ENCODE assay signal across 19 cellular contexts in genomic region chr19:31531326-31531725, GRCh38.
A peak's percentile ranks its signal among the peaks of the same experiment; 100 is the strongest.
DNase-seq lines count a peak whose midpoint lies in the region; ATAC-seq, FAIRE-seq and TF ChIP-seq lines count a peak whose summit lies in the region.
"Had no signal": no experiment of that assay in that cellular context is flagged by ENCODE, and none has a peak within 500 bp of the region (broad histone marks: within the 10 kb centered on the region; RNA-seq: fewer than 3 reads in every experiment).

No MANE protein-coding gene starts in this region.

- no peak overlapping the region for H3K4me3 ChIP-seq in right atrium auricular region
- H3K4me3 ChIP-seq in H1 (ENCODE audit: extremely low read depth in 1 of 4, insufficient read depth in 2 of 4, low read depth in 3 of 4, low read length in 4 of 4), result no peak overlapping the region
- H3K4me3 ChIP-seq in vagina, result no peak overlapping the region
- H3K4me3 ChIP-seq in Peyer's patch, result no peak overlapping the region
- no peak overlapping the region for H3K4me3 ChIP-seq in trophoblast cell (ENCODE audit: low read depth, low read length)
- H3K4me3 ChIP-seq: GM23248, HAP-1 had no signal

- ATAC-seq in Right ventricle myocardium superior (ENCODE audit: poor library complexity), result no peak

- peak overlapping the region; percentile 42; the same call in 1 of the 2 replicates for H2BK12ac ChIP-seq in H1 (ENCODE audit: low read depth, low read length)
- H2BK12ac ChIP-seq in trophoblast cell (ENCODE audit: low read length), result no peak overlapping the region

- DNase-seq in right atrium auricular region (ENCODE audit: low spot score), result peak; percentile 11
- DNase-seq in Right ventricle myocardium superior, result no peak
- no peak for DNase-seq in H1 (ENCODE audit: low read depth in 1 of 2, low spot score in 2 of 2)
- peak; percentile 49 for DNase-seq in islet precursor cell
- peak; percentile 77 to 78 for DNase-seq in vagina (ENCODE audit: extremely low spot score in 2 of 2)
- DNase-seq in Peyer's patch, result no peak
- DNase-seq in trophoblast cell, result no peak
- no peak for DNase-seq in occipital lobe (lab: John Stamatoyannopoulos, UW)
- DNase-seq: C1 segment of cervical spinal cord; Calu3; CD4-positive, alpha-beta memory T cell; COR-L47; DMS53; DMS79 treated with DMSO at 0.1 percent for 48 hours; GM23248; HFFc6 had no signal

- H4K91ac ChIP-seq in H1 (replicated peaks; ENCODE audit: insufficient read length, low read length) (no peak overlapping the region), trophoblast cell (ENCODE audit: low read depth, low read length) (no peak overlapping the region)

- H3K14ac ChIP-seq in H1 (ENCODE audit: insufficient read length) (no peak overlapping the region), trophoblast cell (ENCODE audit: low read length) (no peak overlapping the region)

- H3K23ac ChIP-seq in H1 (ENCODE audit: insufficient read length) (no peak overlapping the region), trophoblast cell (ENCODE audit: low read length) (no peak overlapping the region)

- H3K56ac ChIP-seq in H1 (replicated peaks; ENCODE audit: insufficient read length, low read depth, low read length), result no peak overlapping the region

- no peak for TF ChIP-seq CTCF in right atrium auricular region (IDR thresholded peaks at IDR 0.05)
- no peak for TF ChIP-seq CTCF in H1 (IDR thresholded peaks at IDR 0.05; ENCODE audit: control extremely low read depth in 1 of 3, insufficient read depth in 1 of 3, low read depth in 1 of 3, low read length in 3 of 3)
- TF ChIP-seq CTCF in vagina (IDR thresholded peaks at IDR 0.05), result no peak
- TF ChIP-seq CTCF in Peyer's patch (IDR thresholded peaks at IDR 0.05), result no peak

- H3K79me1 ChIP-seq in H1 (ENCODE audit: low read depth, low read length), result no peaks in the 10 kb centered on the region
- H3K79me1 ChIP-seq in trophoblast cell (ENCODE audit: low read length), result no peaks in the 10 kb centered on the region

- intact Hi-C loops in Right ventricle myocardium superior (cut with DNase I) (no loop called here), vagina (cut with DNase I) (no loop called here)

- no peak for TF ChIP-seq EP300 in H1 (IDR thresholded peaks at IDR 0.05; ENCODE audit: borderline replicate concordance in 1 of 2, low read depth in 2 of 2, low read length in 2 of 2)

- peak overlapping the region; percentile 84; the same call in 1 of the 2 replicates for H2BK15ac ChIP-seq in H1 (ENCODE audit: low read length)

- no peak for TF ChIP-seq RAD21 in H1 (IDR thresholded peaks at IDR 0.05 in 1 of 2, conservative IDR thresholded peaks at IDR 0.05 in 1 of 2; ENCODE audit: low read depth in 2 of 2, low read length in 2 of 2)

- H3K9ac ChIP-seq in H1 (replicated peaks in 1 of 4; ENCODE audit: extremely low read depth in 1 of 4, low read depth in 3 of 4, low read length in 3 of 4) (no peak overlapping the region), trophoblast cell (ENCODE audit: low read length) (no peak overlapping the region)
- H3K9ac ChIP-seq: GM23248 had no signal

- H3K9me3 ChIP-seq in right atrium auricular region (peaks cover 0 to 13% of the 10 kb centered on the region in 2 donors), H1 (ENCODE audit: insufficient read depth in 2 of 2, low read depth in 1 of 2, low read length in 1 of 2) (peaks cover under 1 to 4% of the 10 kb centered on the region in 2 experiments; a peak in 2 of 4 replicates), vagina (no peaks in the 10 kb centered on the region), Peyer's patch (no peaks in the 10 kb centered on the region), trophoblast cell (ENCODE audit: insufficient read depth, low read depth, low read length) (no peaks in the 10 kb centered on the region)
- H3K9me3 ChIP-seq: HAP-1 had no signal

- H4K12ac ChIP-seq in trophoblast cell (ENCODE audit: low read depth, low read length), result no peak overlapping the region

- H3K36me3 ChIP-seq in right atrium auricular region (no peaks in the 10 kb centered on the region), H1 (ENCODE audit: control insufficient read depth in 2 of 4, insufficient read depth in 4 of 4, low read length in 3 of 4) (peaks cover 0 to 2% (median 0%) of the 10 kb centered on the region in 4 experiments; a peak in 1 of 8 replicates), vagina (no peaks in the 10 kb centered on the region), Peyer's patch (no peaks in the 10 kb centered on the region), trophoblast cell (ENCODE audit: control insufficient read depth in 1 of 2, insufficient read depth in 2 of 2, low read length in 2 of 2) (no peaks in the 10 kb centered on the region)
- H3K36me3 ChIP-seq: HAP-1 had no signal

- no peak overlapping the region for H4K5ac ChIP-seq in H1 (ENCODE audit: insufficient read length, low read depth, low read length)

- H2BK5ac ChIP-seq in H1 (ENCODE audit: low read depth, low read length) (no peak overlapping the region), trophoblast cell (ENCODE audit: low read depth, low read length, poor library complexity) (no peak overlapping the region)

- H3K4me2 ChIP-seq in H1 (ENCODE audit: insufficient read depth in 1 of 2, low read depth in 2 of 2, low read length in 2 of 2) (no peak overlapping the region), trophoblast cell (ENCODE audit: low read length) (no peak overlapping the region)

- no peak overlapping the region for H2AFZ ChIP-seq in H1 (ENCODE audit: low read length)
- no peak overlapping the region for H2AFZ ChIP-seq in trophoblast cell (ENCODE audit: insufficient read depth, low read length, poor library complexity)
- H2AFZ ChIP-seq: GM23248 had no signal

- FAIRE-seq in H1 (lab: Jason Lieb, UNC), result no peak
- FAIRE-seq: GM12892, H54 had no signal

- H2BK20ac ChIP-seq in H1 (ENCODE audit: low read length), result peak overlapping the region; percentile 87; the same call in 1 of the 2 replicates

- TF ChIP-seq POLR2A in H1 (IDR thresholded peaks at IDR 0.05; ENCODE audit: control extremely low read depth in 1 of 2, low read depth in 2 of 2, low read length in 2 of 2) (no peak), vagina (IDR thresholded peaks at IDR 0.05) (no peak), Peyer's patch (IDR thresholded peaks at IDR 0.05) (no peak)

- no peaks in the 10 kb centered on the region for H3K79me2 ChIP-seq in H1 (ENCODE audit: control insufficient read depth in 1 of 2, insufficient read depth in 2 of 2, low read length in 2 of 2)
- no peaks in the 10 kb centered on the region for H3K79me2 ChIP-seq in trophoblast cell (ENCODE audit: control insufficient read depth, insufficient read depth, low read length, poor library complexity)

- H2BK120ac ChIP-seq in H1 (replicated peaks; ENCODE audit: low read depth, low read length) (no peak overlapping the region), trophoblast cell (ENCODE audit: insufficient read depth, low read length, poor library complexity) (no peak overlapping the region)

- H3K27me3 ChIP-seq in right atrium auricular region (no peaks in the 10 kb centered on the region), H1 (replicated peaks in 1 of 4; ENCODE audit: control insufficient read depth in 3 of 4, extremely low read depth in 1 of 4, insufficient read depth in 3 of 4, low read length in 3 of 4) (no peaks in the 10 kb centered on the region), vagina (no peaks in the 10 kb centered on the region), Peyer's patch (no peaks in the 10 kb centered on the region), trophoblast cell (ENCODE audit: insufficient read depth, low read length) (no peaks in the 10 kb centered on the region)

- H3K4ac ChIP-seq in H1 (replicated peaks; ENCODE audit: insufficient read length, low read depth, low read length), result no peak overlapping the region
- H3K4ac ChIP-seq in trophoblast cell (ENCODE audit: low read depth, low read length), result no peak overlapping the region

- no peak overlapping the region for H3K18ac ChIP-seq in H1 (ENCODE audit: extremely low read depth, low read length)
- H3K18ac ChIP-seq in trophoblast cell (ENCODE audit: low read length), result no peak overlapping the region

- H3K4me1 ChIP-seq in right atrium auricular region (no peaks in the 10 kb centered on the region), H1 (replicated peaks in 1 of 4; ENCODE audit: control insufficient read depth in 3 of 4, insufficient read depth in 4 of 4, low read length in 3 of 4) (no peaks in the 10 kb centered on the region), vagina (no peaks in the 10 kb centered on the region), Peyer's patch (no peaks in the 10 kb centered on the region), trophoblast cell (ENCODE audit: control insufficient read depth in 1 of 2, insufficient read depth in 2 of 2, low read length in 2 of 2) (no peaks in the 10 kb centered on the region)
- H3K4me1 ChIP-seq: HAP-1 had no signal

- H4K8ac ChIP-seq in H1 (ENCODE audit: extremely low read depth, insufficient read depth, low read length), result no peak overlapping the region
- no peak overlapping the region for H4K8ac ChIP-seq in trophoblast cell (ENCODE audit: low read depth, low read length)

- H2AK5ac ChIP-seq in H1 (ENCODE audit: low read depth, low read length), result no peak overlapping the region
- H2AK5ac ChIP-seq in trophoblast cell (ENCODE audit: low read length), result no peak overlapping the region

- WGBS in H1 (ENCODE audit: extremely low coverage in 1 of 2, insufficient coverage in 1 of 2, insufficient read length in 1 of 2, insufficient replicate concordance in 2 of 2, low coverage in 1 of 2, low lambda C conversion rate in 2 of 2, missing lambda C conversion rate in 1 of 2), 2 experiments, result 88% methylated on average over 2 of the region's 2 CpGs; no CpG with 5 or more reads in 1 of the 2 experiments
- WGBS in trophoblast cell (ENCODE audit: extremely low coverage, insufficient coverage, insufficient read length), result no CpG with 5 or more reads among the region's 2 CpGs

- no peaks in the 10 kb centered on the region for H3K23me2 ChIP-seq in H1 (ENCODE audit: low read depth, low read length)

- CTCF ChIA-PET in H1 (lab: Charles Lee; ENCODE audit: partially characterized antibody), result interaction anchor here (0.6 to 1.1 kb wide), 2 partner anchors 16 to 128 kb away, joined by 3 read pairs; no protein-coding TSS in a partner anchor

- POLR2A ChIA-PET in H1 (lab: Charles Lee; ENCODE audit: partially characterized antibody), result no interaction called here

- H3K27ac ChIP-seq in right atrium auricular region, result no peak overlapping the region
- H3K27ac ChIP-seq in H1 (ENCODE audit: low read depth, low read length), result no peak overlapping the region
- no peak overlapping the region for H3K27ac ChIP-seq in vagina
- H3K27ac ChIP-seq in Peyer's patch, result no peak overlapping the region
- H3K27ac ChIP-seq in trophoblast cell (ENCODE audit: low read depth, low read length), result no peak overlapping the region
- H3K27ac ChIP-seq: GM23248 had no signal

- no peaks in the 10 kb centered on the region for H4K20me1 ChIP-seq in H1 (replicated peaks in 1 of 2; ENCODE audit: control insufficient read depth in 1 of 2, insufficient read depth in 2 of 2, low read length in 2 of 2)

TF ChIP-seq in H1, 55 proteins besides CTCF, POLR2A, EP300 and RAD21 (continues in another document):
- TF ChIP-seq CBX8 (IDR thresholded peaks at IDR 0.05; ENCODE audit: borderline replicate concordance, low read depth, low read length), result no peak
- no peak for TF ChIP-seq TCF12 (IDR thresholded peaks at IDR 0.05; ENCODE audit: low read depth, low read length)
- TF ChIP-seq BRCA1 (IDR thresholded peaks at IDR 0.05; ENCODE audit: low read depth, low read length), result no peak
- no peak for TF ChIP-seq SIX5 (IDR thresholded peaks at IDR 0.05; ENCODE audit: low read depth, low read length)
- TF ChIP-seq NRF1 (IDR thresholded peaks at IDR 0.05; ENCODE audit: low read depth, low read length), result no peak

Comparison
In these comparisons a context has a peak if more than half of its experiments do, and no peak if none do; other contexts are left out.
1. DNase-seq: peak in right atrium auricular region (single experiment), islet precursor cell (single experiment) and vagina (2 of 2); none in Right ventricle myocardium superior (single experiment), H1 (0 of 2), Peyer's patch (0 of 3), trophoblast cell (0 of 2) and occipital lobe (single experiment).